In the genomic region with DNA sequence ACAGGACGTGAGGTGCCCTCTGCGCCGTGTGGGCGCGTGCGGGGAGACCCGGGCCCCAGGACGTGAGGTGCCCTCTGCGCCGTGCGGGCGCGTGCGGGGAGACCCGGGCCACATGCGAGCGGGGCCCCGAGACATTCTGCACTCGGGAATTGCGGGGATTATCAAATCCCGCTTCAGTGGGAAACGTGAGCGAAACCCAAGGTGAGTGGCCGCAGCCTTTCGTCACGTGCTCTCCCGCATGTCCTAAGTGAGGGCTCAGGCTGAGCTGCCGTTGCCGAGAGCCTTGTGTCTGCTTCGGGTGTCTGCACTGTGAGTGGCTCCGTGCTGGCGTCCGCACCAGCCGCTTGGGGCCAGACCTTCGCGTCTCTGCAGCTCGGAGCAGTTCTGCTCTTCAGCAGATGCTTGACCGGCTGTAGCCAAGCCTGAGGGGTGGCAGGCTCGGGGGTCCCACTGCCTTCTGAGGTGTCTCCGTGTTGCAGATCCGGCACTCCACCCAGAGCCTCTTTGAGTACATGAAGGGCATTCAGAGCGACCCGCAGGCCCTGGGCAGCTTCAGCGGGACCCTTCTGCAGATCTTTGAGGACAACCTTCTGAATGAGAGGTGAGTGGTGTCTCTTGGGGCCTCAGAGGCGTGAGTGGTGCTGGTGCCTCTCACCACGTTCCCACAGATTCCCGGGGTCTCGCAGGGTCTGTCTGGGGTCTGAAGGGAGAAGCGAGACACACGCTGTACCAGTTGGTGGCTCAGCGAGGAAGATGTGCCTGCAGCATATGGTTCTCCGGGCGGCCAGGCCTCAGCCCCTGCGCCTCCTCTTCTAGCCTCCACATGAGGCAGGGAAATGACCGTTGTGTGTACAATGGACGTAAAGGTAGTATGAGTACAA, we compare ENCODE assay signal across 1 cellular context.
TF ChIP-seq lines count a peak whose summit lies in the region.

No MANE protein-coding gene starts in this region.

TF ChIP-seq in HepG2, 621 proteins besides CTCF, POLR2A, EP300 and RAD21:
- no peak for TF ChIP-seq ARHGAP35 (CRISPR knock-in tag; IDR thresholded peaks at IDR 0.05; ENCODE audit: borderline replicate concordance)
